ENCODE assay signal across 25 cellular contexts in genomic region chr1:93056649-93057048, GRCh38.
"Had no signal": no experiment of that assay in that cellular context is flagged by ENCODE, and none has a peak within 500 bp of the region (broad histone marks: within the 10 kb centered on the region; RNA-seq: fewer than 3 reads in every experiment).

No MANE protein-coding gene starts in this region.

- H3K27ac ChIP-seq: ascending aorta, cardiac muscle cell, VCaP had no signal

- FAIRE-seq: bronchial epithelial cell, TTC549 had no signal

- H3K27me3 ChIP-seq: ascending aorta, cardiac muscle cell had no signal

- H3K36me3 ChIP-seq: ascending aorta, cardiac muscle cell had no signal

- H3K9me3 ChIP-seq: ascending aorta had no signal

- H3K4me1 ChIP-seq: ascending aorta had no signal

- DNase-seq: activated B cell treated with CpG ODN at 0.5 μM for 24 hours; activated CD4-positive, alpha-beta T cell treated with anti-CD3 and anti-CD28 coated beads for 4 hours; activated CD4-positive, alpha-beta T cell treated with anti-CD3 and anti-CD28 coated beads, Interleukin-2, amount 50 U/mL, for 1 hour; activated CD4-positive, alpha-beta T cell treated with anti-CD3 and anti-CD28 coated beads, Interleukin-2, amount 50 U/mL, for 4 hours; activated CD4-positive, CD25-positive, alpha-beta regulatory T cell treated with anti-CD3 and anti-CD28 coated beads, Interleukin-2, amount 50 U/mL, for 72 hours; activated CD8-positive, alpha-beta memory T cell treated with anti-CD3 and anti-CD28 coated beads, Interleukin-2, amount 50 U/mL, for 4 hours; activated effector memory CD4-positive, alpha-beta T cell treated with Interleukin-2 at 50 U/mL for 16 hours; activated gamma-delta T cell; activated naive CD4-positive, alpha-beta T cell treated with Interleukin-2 at 50 U/mL for 16 hours; activated naive CD8-positive, alpha-beta T cell treated with anti-CD3 and anti-CD28 coated beads, Interleukin-2, amount 10 ng/mL, durations not matched to agents 7 days and 5 days; activated naive CD8-positive, alpha-beta T cell treated with anti-CD3 and anti-CD28 coated beads, Interleukin-2, amount 50 U/mL, for 24 hours; activated T-cell treated with anti-CD3 and anti-CD28 coated beads, Interleukin-2, amount 50 U/mL, for 24 hours; activated T-cell treated with anti-CD3 and anti-CD28 coated beads, Interleukin-2, amount 50 U/mL, for 48 hours; amygdala; anterior cingulate cortex; caudate nucleus; cerebellar nuclear complex; T-helper 1 cell; T-helper 9 cell had no signal

- H3K4me3 ChIP-seq: ascending aorta, cardiac muscle cell had no signal

- ATAC-seq: activated CD8-positive, alpha-beta T cell treated with anti-CD3 and anti-CD28 coated beads for 36 hours; activated naive CD8-positive, alpha-beta T cell treated with anti-CD3 and anti-CD28 coated beads, Interleukin-2, amount 50 U/mL, for 24 hours had no signal
